In the genomic region with DNA sequence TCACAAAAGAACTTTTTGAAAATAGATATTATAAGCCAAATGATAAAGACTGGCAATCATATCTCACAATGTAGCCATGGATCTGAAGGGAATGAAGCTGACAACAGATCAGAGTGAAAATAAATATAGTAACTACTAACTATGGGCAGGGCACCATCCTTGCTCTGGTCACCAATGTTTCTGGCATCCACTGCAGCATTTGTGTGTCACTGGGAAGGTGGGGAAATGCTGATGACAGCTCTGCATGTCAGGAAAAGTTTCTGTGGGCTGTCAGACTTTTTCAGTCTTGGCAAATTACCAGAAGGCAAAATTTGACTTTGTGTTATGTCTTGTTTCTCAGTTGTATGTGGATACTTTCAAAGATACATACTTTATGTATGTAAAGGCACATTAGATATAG, we compare ENCODE assay signal across 1 cellular context.
TF ChIP-seq lines count a peak whose summit lies in the region.

No MANE protein-coding gene starts in this region.

TF ChIP-seq in GM23338, 12 proteins besides CTCF, POLR2A, EP300 and RAD21 (continued from another document):
- no peak for TF ChIP-seq ZNF462 (CRISPR knock-in tag; IDR thresholded peaks at IDR 0.05)
- TF ChIP-seq ZNF331 (CRISPR knock-in tag; IDR thresholded peaks at IDR 0.05; ENCODE audit: low read depth), result no peak
- no peak for TF ChIP-seq NANOG (IDR thresholded peaks at IDR 0.05; ENCODE audit: borderline replicate concordance)
- no peak for TF ChIP-seq ETS1 (IDR thresholded peaks at IDR 0.05)
- TF ChIP-seq CREB1 (CRISPR knock-in tag; IDR thresholded peaks at IDR 0.05; ENCODE audit: low read depth), result no peak
- no peak for TF ChIP-seq POLR2AphosphoS5 (IDR thresholded peaks at IDR 0.05; ENCODE audit: low read depth)
- no peak for TF ChIP-seq EZH2phosphoT487 (IDR thresholded peaks at IDR 0.05; ENCODE audit: unreplicated experiment)
- no peak for TF ChIP-seq JUNB (IDR thresholded peaks at IDR 0.05; ENCODE audit: unreplicated experiment)
